ENCODE assay signal across 8 cellular contexts in the genomic region with DNA sequence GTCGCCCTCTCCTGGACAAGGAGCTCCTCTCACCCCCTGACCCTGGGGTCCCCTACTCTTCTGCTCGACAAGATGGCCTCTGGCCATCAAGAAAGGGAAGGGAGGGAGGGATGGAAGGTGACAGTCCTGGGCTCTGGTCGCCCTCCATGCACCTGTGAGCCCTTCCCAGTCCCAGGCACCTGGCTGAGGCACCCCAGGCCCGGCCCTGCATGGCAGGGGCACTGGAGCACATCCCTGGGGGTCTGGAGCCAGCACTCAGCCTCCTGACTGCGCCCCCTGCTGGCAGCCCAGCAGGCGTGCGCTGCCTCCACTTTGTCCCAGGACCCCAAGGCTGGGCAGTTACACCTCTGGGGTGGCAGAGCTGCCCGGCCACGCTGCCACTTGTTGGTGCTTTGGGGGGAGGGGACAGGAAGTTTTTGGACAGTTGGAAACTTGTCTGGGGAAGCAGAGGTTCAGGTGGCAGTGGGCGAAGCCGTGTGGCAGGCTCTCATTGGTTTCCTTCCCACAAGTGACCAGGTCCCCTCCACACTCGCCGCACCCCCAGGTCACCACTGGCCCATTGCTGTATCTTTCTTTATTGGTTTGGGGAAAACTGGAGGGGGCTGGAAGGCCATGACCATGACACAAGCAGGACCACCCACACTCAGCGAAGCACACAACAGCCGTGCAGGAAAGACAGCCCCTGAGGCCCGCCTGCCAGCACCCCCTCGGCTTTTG. TPM values are rescaled to one million over a fixed set of nuclear protein-coding genes. Genes with fewer than 3 reads are reported as not detected.
DNase-seq lines count a peak whose midpoint lies in the region; ATAC-seq and TF ChIP-seq lines count a peak whose summit lies in the region.

No MANE protein-coding gene starts in this region.

- WGBS in mammary epithelial cell (ENCODE audit: low coverage, missing lambda C conversion rate) = 69% methylated on average over 7 of the region's 17 CpGs

- DNase-seq in DMS 273 (lab: John Stamatoyannopoulos, UW; ENCODE audit: unreplicated experiment) (peak; percentile 73), DMS 273 treated with DMSO at 0.1 percent for 48 hours (lab: John Stamatoyannopoulos, UW) (no peak), RWPE1 (ENCODE audit: low spot score) (no peak), mammary epithelial cell (no peak), mucosa of descending colon (peak in 1 of 3 donors; percentile 49)

- no peak overlapping the region for H3K9ac ChIP-seq in mammary epithelial cell (ENCODE audit: insufficient read depth, low read length)

- TF ChIP-seq CTCF in RWPE1 (conservative IDR thresholded peaks at IDR 0.05; ENCODE audit: low read depth) = peak; percentile 59
- peak; percentile 55 to 77 for TF ChIP-seq CTCF in mammary epithelial cell (conservative IDR thresholded peaks at IDR 0.05 in 1 of 2, IDR thresholded peaks at IDR 0.05 in 1 of 2; ENCODE audit: extremely low read depth in 1 of 2, insufficient read depth in 1 of 2, low read depth in 1 of 2, low read length in 2 of 2)
- peak; percentile 65 for TF ChIP-seq CTCF in mucosa of descending colon (IDR thresholded peaks at IDR 0.05)

- dilution Hi-C loops in mammary epithelial cell (cut with HindIII; ENCODE audit: low sequenced_read_pairs) = no loop called here

- H4K20me1 ChIP-seq in mammary epithelial cell (ENCODE audit: insufficient read depth, low read length) = no peaks in the 10 kb centered on the region

- H3K36me3 ChIP-seq in mammary epithelial cell (ENCODE audit: insufficient read depth, low read length) = no peaks in the 10 kb centered on the region
- H3K36me3 ChIP-seq in mucosa of descending colon (ENCODE audit: low read depth) = no peaks in the 10 kb centered on the region

- no peak overlapping the region for H3K4me2 ChIP-seq in mammary epithelial cell (ENCODE audit: insufficient read depth, low read depth, low read length)

- ATAC-seq in mucosa of descending colon (peak; percentile 32), esophagus mucosa (no peak), GM19035 (IDR thresholded peaks at IDR 0.05; ENCODE audit: unreplicated experiment) (no peak), HG03469 (IDR thresholded peaks at IDR 0.05; ENCODE audit: unreplicated experiment) (no peak)

- no peak overlapping the region for H3K4me3 ChIP-seq in mammary epithelial cell (replicated peaks in 1 of 3; ENCODE audit: insufficient read depth in 1 of 3, low read depth in 2 of 3, low read length in 3 of 3)
- H3K4me3 ChIP-seq in mucosa of descending colon = no peak overlapping the region

- intact Hi-C loops in mammary epithelial cell (cut with micrococcal nuclease) = loop anchor here (2.0 to 5.0 kb wide), 3 partner anchors 115 to 637 kb away; no protein-coding TSS in a partner anchor
- intact Hi-C loops in mucosa of descending colon (cut with DNase I, micrococcal nuclease) = loop anchor here in 1 of 2 donors (10.0 kb wide), 1 partner anchor 115 kb away; no protein-coding TSS in a partner anchor

- no TSS peak for BruUV-seq in mammary epithelial cell (replicated peaks; lab: Mats Ljungman, UMichigan)

- H3K27ac ChIP-seq in RWPE1 (no peak overlapping the region), mammary epithelial cell (ENCODE audit: insufficient read depth, low read depth, low read length) (no peak overlapping the region)

- H3K4me1 ChIP-seq in mammary epithelial cell (ENCODE audit: insufficient read depth, low read length) (no peaks in the 10 kb centered on the region), mucosa of descending colon (ENCODE audit: low read depth) (no peaks in the 10 kb centered on the region)

- no peak overlapping the region for H2AFZ ChIP-seq in mammary epithelial cell (ENCODE audit: low read depth, low read length)

- CTCF ChIA-PET in RWPE1 (lab: Yijun Ruan, JAX) (interaction anchor here (0.6 to 2.8 kb wide), 6 partner anchors 17 to 130 kb away, joined by 3 to 15 read pairs (median 6); no protein-coding TSS in a partner anchor), mammary epithelial cell (lab: Charles Lee; ENCODE audit: low non-redundant PET) (interaction anchor here (0.7 kb wide), 1 partner anchor 24 kb away, joined by 3 read pairs; no protein-coding TSS in a partner anchor)

- H3K27me3 ChIP-seq in mammary epithelial cell (ENCODE audit: insufficient read depth, low read length) = no peaks in the 10 kb centered on the region

- in situ Hi-C loops in mammary epithelial cell (cut with MboI; ENCODE audit: low sequenced_read_pairs in 2 of 2) = loop anchor here in 1 of 2 donors (5.0 to 10.0 kb wide), 2 partner anchors 65 to 117 kb away; no protein-coding TSS in a partner anchor

- peaks cover 5% of the 10 kb centered on the region for H3K9me3 ChIP-seq in mammary epithelial cell (replicated peaks; ENCODE audit: insufficient read depth, low read length)
- no peaks in the 10 kb centered on the region for H3K9me3 ChIP-seq in mucosa of descending colon

- H3K79me2 ChIP-seq in mammary epithelial cell (ENCODE audit: insufficient read depth, low read length) = no peaks in the 10 kb centered on the region

- POLR2A ChIA-PET in RWPE1 (lab: Yijun Ruan, JAX; ENCODE audit: low non-redundant PET) = no interaction called here

RNA-seq across cellular contexts. Expression of a gene that starts 4.3 kb away (rescaled TPM):
- total RNA-seq in mammary epithelial cell = 1 to 10 TPM; 1.2 to 1.7 TPM
- polyA plus RNA-seq in mammary epithelial cell = 0.39 TPM
- not detected for polyA minus RNA-seq in mammary epithelial cell
- total RNA-seq in mucosa of descending colon = 10 to 100 TPM in 1 of 3 donors, 1 to 10 TPM in 2; 4.6 to 63.0 (median 5.5) TPM
- 1.00 TPM for total RNA-seq in esophagus mucosa

RNA-seq across cellular contexts. Expression of a gene that starts 18.4 kb away (rescaled TPM):
- total RNA-seq in mammary epithelial cell = 10 to 100 TPM; 20.5 to 99.2 TPM
- 82.3 TPM for polyA plus RNA-seq in mammary epithelial cell
- 178 TPM for polyA minus RNA-seq in mammary epithelial cell
- 100 to 1,000 TPM; 214 to 313 (median 251) TPM for total RNA-seq in mucosa of descending colon
- total RNA-seq in esophagus mucosa = 62.0 TPM

RNA-seq across cellular contexts. Expression of a gene that starts 22.3 kb away (rescaled TPM):
- total RNA-seq in mammary epithelial cell (under 1 TPM; 0.50 to 0.64 TPM), mucosa of descending colon (not detected), esophagus mucosa (0.76 TPM)
- 0.59 TPM for polyA plus RNA-seq in mammary epithelial cell
- polyA minus RNA-seq in mammary epithelial cell = 1.1 TPM

RNA-seq across cellular contexts. Expression of a gene that starts 54.9 kb away (rescaled TPM):
- total RNA-seq in mammary epithelial cell (100 to 1,000 TPM; 156 to 277 TPM), mucosa of descending colon (100 to 1,000 TPM; 158 to 209 (median 181) TPM), esophagus mucosa (191 TPM)
- 256 TPM for polyA plus RNA-seq in mammary epithelial cell
- 371 TPM for polyA minus RNA-seq in mammary epithelial cell

RNA-seq across cellular contexts. Expression of a gene that starts 55.3 kb away (rescaled TPM):
- total RNA-seq in mammary epithelial cell (1 to 10 TPM; 4.0 to 5.7 TPM), mucosa of descending colon (10 to 100 TPM; 13.0 to 27.3 (median 13.0) TPM), esophagus mucosa (2.5 TPM)
- 1.7 TPM for polyA plus RNA-seq in mammary epithelial cell
- 22.6 TPM for polyA minus RNA-seq in mammary epithelial cell
